Comparison of ENCODE assay signal across 11 cellular contexts in genomic region chr2:60535392-60536312, GRCh38. TPM values are rescaled to one million over a fixed set of nuclear protein-coding genes. Genes with fewer than 3 reads are reported as not detected.
DNase-seq lines count a peak whose midpoint lies in the region; ATAC-seq and TF ChIP-seq lines count a peak whose summit lies in the region.
"Had no signal": no experiment of that assay in that cellular context is flagged by ENCODE, and none has a peak within 500 bp of the region (broad histone marks: within the 10 kb centered on the region; RNA-seq: fewer than 3 reads in every experiment).

No MANE protein-coding gene starts in this region.

- H3K4me1 ChIP-seq in GM23338 (ENCODE audit: insufficient read depth) (peaks cover 97% of the 10 kb centered on the region), neural progenitor cell (peaks cover 77% of the 10 kb centered on the region), ascending aorta (no peaks in the 10 kb centered on the region)

- H3K9me2 ChIP-seq in GM23338 (ENCODE audit: insufficient read depth), result no peaks in the 10 kb centered on the region
- H3K9me2 ChIP-seq: SK-N-SH had no signal

- DNase-seq in GM23338 (ENCODE audit: low spot score) (no peak), neural progenitor cell (ENCODE audit: low spot score) (no peak), GOT3 (lab: John Stamatoyannopoulos, UW) (no peak), CD1c-positive myeloid dendritic cell (ENCODE audit: extremely low spot score) (no peak), ascending aorta (ENCODE audit: low spot score in 2 of 2) (no peak), EL (no peak)
- DNase-seq: DMS79 treated with DMSO at 0.1 percent for 48 hours, NCI-H226, SK-N-SH had no signal

- H3K9me3 Mint-ChIP-seq in GM23338 (no peaks in the 10 kb centered on the region), neural progenitor cell (no peaks in the 10 kb centered on the region)

- H3K36me3 ChIP-seq in GM23338 (ENCODE audit: insufficient read depth) (no peaks in the 10 kb centered on the region), neural progenitor cell (no peaks in the 10 kb centered on the region), ascending aorta (no peaks in the 10 kb centered on the region)

- no peaks in the 10 kb centered on the region for H3K27me3 ChIP-seq in GM23338 (ENCODE audit: insufficient read depth)
- H3K27me3 ChIP-seq in neural progenitor cell, result no peaks in the 10 kb centered on the region
- no peaks in the 10 kb centered on the region for H3K27me3 ChIP-seq in ascending aorta

- H3K27ac Mint-ChIP-seq in GM23338 (peak overlapping the region; percentile 48), neural progenitor cell (no peak overlapping the region)

- H3K4me2 ChIP-seq in GM23338 (peak overlapping the region; percentile 44), neural progenitor cell (no peak overlapping the region)
- H3K4me2 ChIP-seq: SK-N-SH had no signal

- H3K4me1 Mint-ChIP-seq in GM23338, result peaks cover 92% of the 10 kb centered on the region
- peaks cover 57% of the 10 kb centered on the region for H3K4me1 Mint-ChIP-seq in neural progenitor cell

- peaks cover 54% of the 10 kb centered on the region; the same call in 1 of the 2 replicates for H4K20me1 ChIP-seq in GM23338 (replicated peaks; ENCODE audit: insufficient read depth)
- H4K20me1 ChIP-seq in neural progenitor cell (ENCODE audit: low read depth), result no peaks in the 10 kb centered on the region

- peak; percentile 75 for ATAC-seq in GM18909 (IDR thresholded peaks at IDR 0.05; ENCODE audit: poor library complexity, unreplicated experiment)
- no peak for ATAC-seq in GM23338
- peak; percentile 86 for ATAC-seq in HG03442 (IDR thresholded peaks at IDR 0.05; ENCODE audit: unreplicated experiment)

- peak overlapping the region; percentile 24; the same call in 1 of the 3 replicates for H3K4me3 Mint-ChIP-seq in GM23338
- H3K4me3 Mint-ChIP-seq in neural progenitor cell, result no peak overlapping the region

- H3K9me3 ChIP-seq in neural progenitor cell (ENCODE audit: low read depth), result no peaks in the 10 kb centered on the region
- H3K9me3 ChIP-seq in ascending aorta, result no peaks in the 10 kb centered on the region
- H3K9me3 ChIP-seq: SK-N-SH had no signal

- peaks cover 5% of the 10 kb centered on the region for H3K27me3 Mint-ChIP-seq in GM23338 (ENCODE audit: insufficient read depth, low read depth, poor library complexity)
- H3K27me3 Mint-ChIP-seq in neural progenitor cell (ENCODE audit: insufficient read depth, low read depth), result peaks cover 11% of the 10 kb centered on the region

- H3K4me3 ChIP-seq in GM23338, result no peak overlapping the region; the same call in 1 of the 2 replicates
- H3K4me3 ChIP-seq in neural progenitor cell, result no peak overlapping the region
- H3K4me3 ChIP-seq in ascending aorta, result no peak overlapping the region

- H3F3A ChIP-seq in GM23338 (replicated peaks; ENCODE audit: low read depth) (no peaks in the 10 kb centered on the region; the same call in 1 of the 2 replicates), neural progenitor cell (ENCODE audit: low read depth) (no peaks in the 10 kb centered on the region)

- no peak overlapping the region for H2AFZ ChIP-seq in GM23338
- peak overlapping the region; percentile 82 for H2AFZ ChIP-seq in neural progenitor cell (replicated peaks)

- TF ChIP-seq CTCF in GM23338 (conservative IDR thresholded peaks at IDR 0.05; ENCODE audit: low read depth in 2 of 2) (no peak), neural progenitor cell (IDR thresholded peaks at IDR 0.05) (no peak), ascending aorta (IDR thresholded peaks at IDR 0.05) (no peak)

- H3K9ac ChIP-seq in neural progenitor cell, result no peak overlapping the region
- H3K9ac ChIP-seq: SK-N-SH had no signal

- H3K27ac ChIP-seq in GM23338 (ENCODE audit: low read depth) (peak overlapping the region; percentile 56; the same call in 1 of the 2 replicates), neural progenitor cell (no peak overlapping the region), ascending aorta (no peak overlapping the region)

- peaks cover 10% of the 10 kb centered on the region; the same call in 2 of the 3 replicates for H3K36me3 Mint-ChIP-seq in GM23338 (ENCODE audit: low read depth)
- H3K36me3 Mint-ChIP-seq in neural progenitor cell, result no peaks in the 10 kb centered on the region

- H3K79me2 ChIP-seq in GM23338 (replicated peaks; ENCODE audit: insufficient read depth) (peaks cover 100% of the 10 kb centered on the region), neural progenitor cell (ENCODE audit: low read depth) (peaks cover 20% of the 10 kb centered on the region)

- intact Hi-C loops in ascending aorta (cut with DNase I), result no loop called here

TF ChIP-seq in GM23338, 12 proteins besides CTCF, POLR2A, EP300 and RAD21 (continues in another document):
- TF ChIP-seq STAT1 (IDR thresholded peaks at IDR 0.05; ENCODE audit: unreplicated experiment) (no peak), EZH2 (IDR thresholded peaks at IDR 0.05; ENCODE audit: low read depth, unreplicated experiment) (no peak), EZH2phosphoT487 (IDR thresholded peaks at IDR 0.05; ENCODE audit: unreplicated experiment) (no peak), ZNF462 (CRISPR knock-in tag; IDR thresholded peaks at IDR 0.05) (no peak), ZNF114 (CRISPR knock-in tag; IDR thresholded peaks at IDR 0.05) (no peak), CREB1 (CRISPR knock-in tag; IDR thresholded peaks at IDR 0.05; ENCODE audit: low read depth) (no peak), POLR2AphosphoS5 (IDR thresholded peaks at IDR 0.05; ENCODE audit: low read depth) (no peak)
- TF ChIP-seq, protein P1, sequence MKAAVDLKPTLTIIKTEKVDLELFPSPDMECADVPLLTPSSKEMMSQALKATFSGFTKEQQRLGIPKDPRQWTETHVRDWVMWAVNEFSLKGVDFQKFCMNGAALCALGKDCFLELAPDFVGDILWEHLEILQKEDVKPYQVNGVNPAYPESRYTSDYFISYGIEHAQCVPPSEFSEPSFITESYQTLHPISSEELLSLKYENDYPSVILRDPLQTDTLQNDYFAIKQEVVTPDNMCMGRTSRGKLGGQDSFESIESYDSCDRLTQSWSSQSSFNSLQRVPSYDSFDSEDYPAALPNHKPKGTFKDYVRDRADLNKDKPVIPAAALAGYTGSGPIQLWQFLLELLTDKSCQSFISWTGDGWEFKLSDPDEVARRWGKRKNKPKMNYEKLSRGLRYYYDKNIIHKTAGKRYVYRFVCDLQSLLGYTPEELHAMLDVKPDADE (IDR thresholded peaks at IDR 0.05), result no peak

RNA-seq across cellular contexts. Expression of gene BCL11A, which starts 17.8 kb away (rescaled TPM):
- total RNA-seq in GM23338 (2014; rRNA removed; shearing (Covaris generic)), result 49.2 and 57.5 TPM in 2 replicates
- polyA plus RNA-seq in GM23338 (2016; fragmentation: Nextera tagmentation; extraction: Ambion mirVana), result 72.5 and 77.6 TPM in 2 replicates
- total RNA-seq in neural progenitor cell (ENCODE audit: low replicate concordance) (0.67 and 1.0 TPM in 2 replicates), ascending aorta (0.11 TPM)

Comparison
In these comparisons a context has a peak if more than half of its experiments do, and no peak if none do; other contexts are left out.
1. RNA of gene BCL11A, which starts 17.8 kb away (total RNA-seq): 49.2 to 57.5 TPM in GM23338; 0.67 to 1.0 TPM in neural progenitor cell and 0.11 TPM in ascending aorta (single experiment); every median in the first group is over 10 times any median in the second.